In the genomic region with DNA sequence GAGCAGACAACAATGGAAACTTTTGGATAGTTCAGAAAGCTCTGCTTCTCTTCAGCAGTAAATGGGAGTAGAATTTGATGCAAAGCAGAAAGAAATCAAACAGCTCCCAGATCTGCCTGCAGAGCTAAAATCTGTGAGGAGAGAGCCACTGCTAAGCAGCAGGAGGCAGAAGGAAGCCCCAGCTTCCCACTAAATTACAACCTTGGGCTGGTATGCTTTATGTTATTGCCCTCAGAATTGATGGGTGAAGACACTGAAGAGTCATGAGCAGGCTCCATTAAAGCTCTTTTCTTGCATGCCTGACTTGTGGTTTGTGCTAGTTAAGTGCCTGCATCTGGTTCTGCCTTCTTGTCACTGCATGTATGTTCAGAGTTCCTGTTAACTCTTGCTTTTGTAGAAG, we compare ENCODE assay signal across 16 cellular contexts. TPM values are rescaled to one million over a fixed set of nuclear protein-coding genes. Genes with fewer than 3 reads are reported as not detected.
DNase-seq lines count a peak whose midpoint lies in the region; ATAC-seq, FAIRE-seq and TF ChIP-seq lines count a peak whose summit lies in the region.
"Had no signal": no experiment of that assay in that cellular context is flagged by ENCODE, and none has a peak within 500 bp of the region (broad histone marks: within the 10 kb centered on the region; RNA-seq: fewer than 3 reads in every experiment).

No MANE protein-coding gene starts in this region.

- no peak overlapping the region for H3K27ac ChIP-seq in CD4-positive, alpha-beta T cell (ENCODE audit: low read depth, low read length)
- H3K27ac ChIP-seq in naive thymus-derived CD4-positive, alpha-beta T cell (ENCODE audit: low read depth, low read length), result no peak overlapping the region
- H3K27ac ChIP-seq in left lung, result no peak overlapping the region
- H3K27ac ChIP-seq: A549, C4-2B, KMS-11 had no signal

- H3K27ac Mint-ChIP-seq in CD4-positive, alpha-beta T cell, result peak overlapping the region; percentile 90
- peak overlapping the region in 5 of 9 donors; percentile 18 to 64 (median 51) for H3K27ac Mint-ChIP-seq in naive thymus-derived CD4-positive, alpha-beta T cell

- peak overlapping the region; percentile 68 for H3K4me3 Mint-ChIP-seq in CD4-positive, alpha-beta T cell
- H3K4me3 Mint-ChIP-seq in naive thymus-derived CD4-positive, alpha-beta T cell, result no peak overlapping the region

- peak; percentile 31 for FAIRE-seq in HTR-8/SVneo (lab: Jason Lieb, UNC)
- FAIRE-seq: A549 had no signal

- TF ChIP-seq CTCF in CD4-positive, alpha-beta T cell (IDR thresholded peaks at IDR 0.05), result no peak
- no peak for TF ChIP-seq CTCF in left lung (IDR thresholded peaks at IDR 0.05)

- POLR2A ChIA-PET in CD4-positive, alpha-beta T cell (lab: Charles Lee), result interaction anchor here (0.6 to 2.2 kb wide), 16 partner anchors 8 to 315 kb away, joined by 3 to 18 read pairs (median 4); a partner anchor contains a TSS
- POLR2A ChIA-PET in naive thymus-derived CD4-positive, alpha-beta T cell (lab: Charles Lee), result no interaction called here

- H3K4me3 ChIP-seq in naive thymus-derived CD4-positive, alpha-beta T cell (ENCODE audit: low read length), result no peak overlapping the region
- H3K4me3 ChIP-seq in H7 (ENCODE audit: insufficient read depth, low read depth, low read length) (no peak overlapping the region), left lung (no peak overlapping the region)
- H3K4me3 ChIP-seq: A549 had no signal

- peak in 1 of 10 experiments; percentile 18 for DNase-seq in CD4-positive, alpha-beta T cell
- DNase-seq in HTR-8/SVneo (ENCODE audit: insufficient read length, low spot score) (no peak), H7 (no peak), glomerular visceral epithelial cell (ENCODE audit: extremely low spot score) (no peak), left lung (no peak)
- DNase-seq in naive thymus-derived CD4-positive, alpha-beta T cell, result no peak
- DNase-seq: GOT3, NCI-H1436 treated with DMSO at 0.1 percent for 48 hours, NCI-H2081 treated with DMSO at 0.1 percent for 48 hours, NCI-H526 treated with DMSO at 0.1 percent for 48 hours, SHP77 treated with DMSO at 0.1 percent for 48 hours had no signal

- H3K36me3 Mint-ChIP-seq in CD4-positive, alpha-beta T cell (ENCODE audit: low read depth), result peaks cover 22% of the 10 kb centered on the region
- H3K36me3 Mint-ChIP-seq in naive thymus-derived CD4-positive, alpha-beta T cell, result peaks cover 0 to 8% (median 5%) of the 10 kb centered on the region in 5 donors

- intact Hi-C loops in CD4-positive, alpha-beta T cell (cut with DNase I, micrococcal nuclease), result loop anchor here in 1 of 2 experiments (5.0 kb wide), 1 partner anchor 35 kb away; no protein-coding TSS in a partner anchor
- intact Hi-C loops in naive thymus-derived CD4-positive, alpha-beta T cell (cut with micrococcal nuclease), result no loop called here
- intact Hi-C loops in left lung (cut with DNase I), result no loop called here

- peaks cover 31% of the 10 kb centered on the region for H3K4me1 Mint-ChIP-seq in CD4-positive, alpha-beta T cell (ENCODE audit: low read depth)
- H3K4me1 Mint-ChIP-seq in naive thymus-derived CD4-positive, alpha-beta T cell, result peaks cover 0 to 9% (median 0%) of the 10 kb centered on the region in 7 donors

- no peaks in the 10 kb centered on the region for H3K9me3 Mint-ChIP-seq in CD4-positive, alpha-beta T cell
- H3K9me3 Mint-ChIP-seq in naive thymus-derived CD4-positive, alpha-beta T cell, result no peaks in the 10 kb centered on the region

- peaks cover 0 to 10% (median 0%) of the 10 kb centered on the region in 3 experiments for H3K36me3 ChIP-seq in naive thymus-derived CD4-positive, alpha-beta T cell (ENCODE audit: control insufficient read depth in 2 of 3, insufficient read depth in 3 of 3, low read length in 3 of 3)
- H3K36me3 ChIP-seq in H7 (replicated peaks; ENCODE audit: control insufficient read depth, insufficient read depth, low read length) (no peaks in the 10 kb centered on the region), left lung (peaks cover 0 to 13% of the 10 kb centered on the region in 2 donors)

- ATAC-seq in CD4-positive, alpha-beta T cell (ENCODE audit: poor library complexity), result peak; percentile 95
- ATAC-seq in SK-N-SH treated with all-trans-retinoic acid at 6 μM for 48 hours, result peak; percentile 88
- no peak for ATAC-seq in naive thymus-derived CD4-positive, alpha-beta T cell
- ATAC-seq in esophagus mucosa, result no peak
- no peak for ATAC-seq in left lung
- ATAC-seq: A549 had no signal

- CTCF ChIA-PET in CD4-positive, alpha-beta T cell (lab: Charles Lee), result no interaction called here
- CTCF ChIA-PET in naive thymus-derived CD4-positive, alpha-beta T cell (lab: Charles Lee), result interaction anchor here (1.2 kb wide), 1 partner anchor 11 kb away, joined by 6 read pairs; no protein-coding TSS in a partner anchor

- H3K27me3 Mint-ChIP-seq in CD4-positive, alpha-beta T cell, result no peaks in the 10 kb centered on the region
- no peaks in the 10 kb centered on the region for H3K27me3 Mint-ChIP-seq in naive thymus-derived CD4-positive, alpha-beta T cell

- no peaks in the 10 kb centered on the region for H3K27me3 ChIP-seq in CD4-positive, alpha-beta T cell (ENCODE audit: control insufficient read depth, insufficient read depth, low read length)
- H3K27me3 ChIP-seq in naive thymus-derived CD4-positive, alpha-beta T cell (ENCODE audit: control insufficient read depth in 2 of 2, insufficient read depth in 2 of 2, low read length in 2 of 2), result no peaks in the 10 kb centered on the region
- no peaks in the 10 kb centered on the region for H3K27me3 ChIP-seq in H7 (ENCODE audit: control insufficient read depth, insufficient read depth, low read length)
- no peaks in the 10 kb centered on the region for H3K27me3 ChIP-seq in left lung

- H3K9me3 ChIP-seq in CD4-positive, alpha-beta T cell (ENCODE audit: control insufficient read depth, low read length), result no peaks in the 10 kb centered on the region
- H3K9me3 ChIP-seq in naive thymus-derived CD4-positive, alpha-beta T cell (ENCODE audit: control insufficient read depth in 2 of 3, low read length in 3 of 3), result no peaks in the 10 kb centered on the region
- H3K9me3 ChIP-seq in left lung, result no peaks in the 10 kb centered on the region
- H3K9me3 ChIP-seq: A549 had no signal

- no peaks in the 10 kb centered on the region for H3K4me1 ChIP-seq in naive thymus-derived CD4-positive, alpha-beta T cell (ENCODE audit: control insufficient read depth in 2 of 2, insufficient read depth in 2 of 2, low read length in 2 of 2)
- H3K4me1 ChIP-seq in left lung, result peaks cover 0 to 4% of the 10 kb centered on the region in 2 donors
- H3K4me1 ChIP-seq: A549 had no signal

TF ChIP-seq in SK-N-SH treated with all-trans-retinoic acid at 6 μM for 48 hours, 23 proteins besides CTCF, POLR2A, EP300 and RAD21:
- TF ChIP-seq ESRRG (CRISPR knock-in tag; IDR thresholded peaks at IDR 0.05) (0 out of 2 replicates have a peak, but pooled peaks have one; percentile 18), ARNTL (CRISPR knock-in tag; IDR thresholded peaks at IDR 0.05; ENCODE audit: borderline replicate concordance, low read depth) (no peak), ISL1 (CRISPR knock-in tag; IDR thresholded peaks at IDR 0.05) (no peak), PPARA (CRISPR knock-in tag; IDR thresholded peaks at IDR 0.05; ENCODE audit: borderline replicate concordance) (no peak)

RNA-seq across cellular contexts. Expression of a gene that starts 8.4 kb away (rescaled TPM):
- total RNA-seq in CD4-positive, alpha-beta T cell, result under 1 TPM; 0.22 to 0.30 TPM
- total RNA-seq in naive thymus-derived CD4-positive, alpha-beta T cell, result 1 to 10 TPM in 1 of 5 experiments, not detected in 4; 1.7 TPM
- under 1 TPM; 0.30 to 0.41 TPM for polyA plus RNA-seq in naive thymus-derived CD4-positive, alpha-beta T cell
- 1.3 and 2.7 TPM in 2 replicates for total RNA-seq in H7 (2014; rRNA removed; shearing (Covaris generic))
- total RNA-seq in esophagus mucosa (1.1 TPM), left lung (1 to 10 TPM; 3.1 to 4.6 TPM)

RNA-seq across cellular contexts. Expression of a gene that starts 14.0 kb away (rescaled TPM):
- total RNA-seq in CD4-positive, alpha-beta T cell, result 1 to 10 TPM; 7.9 to 9.4 TPM
- 10 to 100 TPM; 11.8 to 39.5 (median 31.2) TPM for total RNA-seq in naive thymus-derived CD4-positive, alpha-beta T cell
- 10 to 100 TPM; 17.5 to 17.9 TPM for polyA plus RNA-seq in naive thymus-derived CD4-positive, alpha-beta T cell
- 26.6 and 30.0 TPM in 2 replicates for total RNA-seq in H7 (2014; rRNA removed; shearing (Covaris generic))
- total RNA-seq in esophagus mucosa (8.3 TPM), left lung (10 to 100 TPM in 1 of 2 donors, 1 to 10 TPM in 1; 9.8 to 15.8 TPM)

RNA-seq across cellular contexts. Expression of a gene that starts 26.5 kb away (rescaled TPM):
- total RNA-seq in CD4-positive, alpha-beta T cell, result 10 to 100 TPM; 13.2 to 14.4 TPM
- total RNA-seq in naive thymus-derived CD4-positive, alpha-beta T cell, result 10 to 100 TPM; 19.9 to 26.7 (median 20.5) TPM
- polyA plus RNA-seq in naive thymus-derived CD4-positive, alpha-beta T cell, result 10 to 100 TPM; 11.4 to 15.6 TPM
- total RNA-seq in H7 (2014; rRNA removed; shearing (Covaris generic)), result 13.2 and 21.1 TPM in 2 replicates
- total RNA-seq in esophagus mucosa (10.6 TPM), left lung (10 to 100 TPM; 24.7 to 25.9 TPM)

RNA-seq across cellular contexts. Expression of a gene that starts 49.1 kb away (rescaled TPM):
- total RNA-seq in CD4-positive, alpha-beta T cell, result 10 to 100 TPM; 53.5 to 54.1 TPM
- 100 to 1,000 TPM in 2 of 5 experiments, 10 to 100 TPM in 3; 81.7 to 141 (median 84.7) TPM for total RNA-seq in naive thymus-derived CD4-positive, alpha-beta T cell
- polyA plus RNA-seq in naive thymus-derived CD4-positive, alpha-beta T cell, result 10 to 100 TPM; 16.6 to 17.2 TPM
- total RNA-seq in H7 (2014; rRNA removed; shearing (Covaris generic)), result 23.0 and 38.4 TPM in 2 replicates
- total RNA-seq in esophagus mucosa (31.2 TPM), left lung (10 to 100 TPM; 75.8 to 77.7 TPM)

Comparison
In these comparisons a context has a peak if more than half of its experiments do, and no peak if none do; other contexts are left out.
1. ATAC-seq: peak in CD4-positive, alpha-beta T cell (single experiment) and SK-N-SH treated with all-trans-retinoic acid at 6 μM for 48 hours (single experiment); none in naive thymus-derived CD4-positive, alpha-beta T cell (single experiment), esophagus mucosa (single experiment) and left lung (single experiment).